In genomic region chr5:37900692-37901091, GRCh38 we compare ENCODE assay signal across 10 cellular contexts.
DNase-seq lines count a peak whose midpoint lies in the region; ATAC-seq, FAIRE-seq and TF ChIP-seq lines count a peak whose summit lies in the region.
"Had no signal": no experiment of that assay in that cellular context is flagged by ENCODE, and none has a peak within 500 bp of the region (broad histone marks: within the 10 kb centered on the region; RNA-seq: fewer than 3 reads in every experiment).

No MANE protein-coding gene starts in this region.

- ATAC-seq in GM21576 (IDR thresholded peaks at IDR 0.05; ENCODE audit: unreplicated experiment): no peak
- no peak for ATAC-seq in GM21825 (IDR thresholded peaks at IDR 0.05; ENCODE audit: unreplicated experiment)
- no peak for ATAC-seq in HG02610 (IDR thresholded peaks at IDR 0.05; ENCODE audit: unreplicated experiment)

- no peak overlapping the region for H3K4me3 ChIP-seq in choroid plexus epithelial cell (ENCODE audit: low read depth, low read length)

- no peak for DNase-seq in D721Med (ENCODE audit: insufficient read length, low spot score)
- DNase-seq in LHCN-M2 (ENCODE audit: low read depth): peak; percentile 77
- DNase-seq in choroid plexus epithelial cell (ENCODE audit: low read depth): peak; percentile 47
- DNase-seq in medulla oblongata (ENCODE audit: extremely low spot score): peak; percentile 7
- no peak for DNase-seq in NCI-H524 treated with DMSO at 0.1 percent for 48 hours (lab: John Stamatoyannopoulos, UW)
- DNase-seq: NCI-H2107 had no signal

- FAIRE-seq in D721Med (lab: Jason Lieb, UNC): no peak
- FAIRE-seq: keratinocyte had no signal

- TF ChIP-seq CTCF in D721Med (IDR thresholded peaks at IDR 0.05; ENCODE audit: insufficient read depth, missing control alignments): peak; percentile 55
- TF ChIP-seq CTCF in choroid plexus epithelial cell (conservative IDR thresholded peaks at IDR 0.05; ENCODE audit: low read depth, low read length): peak; percentile 19

Comparison
In these comparisons a context has a peak if more than half of its experiments do, and no peak if none do; other contexts are left out.
1. DNase-seq: peak in LHCN-M2 (single experiment), choroid plexus epithelial cell (single experiment) and medulla oblongata (single experiment); none in D721Med (single experiment) and NCI-H524 treated with DMSO at 0.1 percent for 48 hours (single experiment).